In the genomic region with DNA sequence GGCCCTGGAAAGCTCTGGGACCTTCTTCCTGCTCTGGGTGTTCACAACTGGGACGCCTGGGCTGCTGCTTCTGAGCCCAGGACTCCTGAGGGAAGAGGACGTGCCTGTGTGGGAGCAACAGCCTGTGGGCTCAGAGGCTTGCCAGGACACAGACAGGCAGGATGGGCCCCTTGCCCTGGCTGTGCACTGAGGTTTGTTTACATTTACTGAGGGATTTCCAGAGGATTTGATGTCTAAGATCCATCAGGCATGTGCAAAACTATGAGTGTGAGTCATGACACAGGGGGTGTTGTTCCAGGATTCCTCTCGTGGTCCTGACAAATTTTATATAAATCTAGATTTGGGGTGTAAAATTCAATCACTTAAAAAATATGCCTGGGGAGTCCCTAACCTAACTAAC, we compare ENCODE assay signal across 16 cellular contexts. TPM values are rescaled to one million over a fixed set of nuclear protein-coding genes. Genes with fewer than 3 reads are reported as not detected.
DNase-seq lines count a peak whose midpoint lies in the region; ATAC-seq and TF ChIP-seq lines count a peak whose summit lies in the region.
"Had no signal": no experiment of that assay in that cellular context is flagged by ENCODE, and none has a peak within 500 bp of the region (broad histone marks: within the 10 kb centered on the region; RNA-seq: fewer than 3 reads in every experiment).

No MANE protein-coding gene starts in this region.

- H3K4me2 ChIP-seq in PC-3 (ENCODE audit: low read length): 0 out of 2 replicates have a peak overlapping the region, but pooled peaks have one; percentile 9

- H3K4me3 Mint-ChIP-seq in effector memory CD8-positive, alpha-beta T cell: no peak overlapping the region
- H3K4me3 Mint-ChIP-seq: activated B cell treated with CpG ODN at 0.5 μM for 24 hours; central memory CD8-positive, alpha-beta T cell; mesothelial cell of epicardium had no signal

- H4K20me1 ChIP-seq in PC-3 (ENCODE audit: low read length): no peaks in the 10 kb centered on the region

- intact Hi-C loops in PC-3 (cut with micrococcal nuclease): no loop called here

- TF ChIP-seq CTCF in PC-3 (conservative IDR thresholded peaks at IDR 0.05; ENCODE audit: low read depth, low read length): no peak

- no peaks in the 10 kb centered on the region for H3K9me2 ChIP-seq in PC-3 (replicated peaks; ENCODE audit: low read length)

- H3K4me1 Mint-ChIP-seq in effector memory CD8-positive, alpha-beta T cell (ENCODE audit: low read depth in 2 of 2): peaks cover 3 to 12% of the 10 kb centered on the region in 2 donors

- no peaks in the 10 kb centered on the region for H3F3A ChIP-seq in PC-3 (ENCODE audit: low read length, unreplicated experiment)

- CTCF ChIA-PET in PC-3 (lab: Charles Lee): no interaction called here

- no peaks in the 10 kb centered on the region for H3K79me2 ChIP-seq in PC-3 (ENCODE audit: low read length)

- DNase-seq in AG08396 (ENCODE audit: low spot score) (peak; percentile 30), PC-3 (peak; percentile 38)
- DNase-seq in effector memory CD8-positive, alpha-beta T cell: no peak
- no peak for DNase-seq in activated naive CD4-positive, alpha-beta T cell treated with Interleukin-2 at 50 U/mL for 16 hours
- DNase-seq in stimulated activated naive CD8-positive, alpha-beta T cell treated with anti-CD3 and anti-CD28 coated beads, Interleukin-15, Interleukin-2, amounts not matched to agents 100 U/mL and 50 U/mL, for 24 hours: no peak
- DNase-seq in activated effector memory CD4-positive, alpha-beta T cell treated with Interleukin-2 at 50 U/mL for 16 hours: no peak
- DNase-seq: activated B cell treated with CpG ODN at 0.5 μM for 24 hours; activated naive CD4-positive, alpha-beta T cell treated with anti-CD3 and anti-CD28 coated beads, Interleukin-2, amount 50 U/mL, for 16 hours; NCI-H2171; small intestine; SW 1271 had no signal

- H3K27ac ChIP-seq in PC-3 (ENCODE audit: low read length) (no peak overlapping the region), mesodermal cell (ENCODE audit: low read depth, low read length, severe bottlenecking) (peak overlapping the region; percentile 31)
- H3K27ac ChIP-seq: epithelial cell of prostate had no signal

- H3K36me3 Mint-ChIP-seq in effector memory CD8-positive, alpha-beta T cell (ENCODE audit: insufficient read depth): peaks cover 7% of the 10 kb centered on the region
- H3K36me3 Mint-ChIP-seq: mesothelial cell of epicardium had no signal

- H3K9me3 ChIP-seq in PC-3 (ENCODE audit: low read length) (no peaks in the 10 kb centered on the region), mesodermal cell (ENCODE audit: control insufficient read depth, low read length) (no peaks in the 10 kb centered on the region)

- H3K36me3 ChIP-seq in PC-3 (ENCODE audit: low read depth, low read length) (no peaks in the 10 kb centered on the region), mesodermal cell (ENCODE audit: control insufficient read depth, insufficient read depth, low read length) (no peaks in the 10 kb centered on the region)

- BruUV-seq in PC-3 (replicated peaks; lab: Mats Ljungman, UMichigan): no TSS peak

- POLR2A ChIA-PET in PC-3 (lab: Charles Lee; ENCODE audit: unreplicated experiment): no interaction called here

- 75 to 76% methylated on average over 1 to 2 of the region's 3 CpGs for WGBS in mesodermal cell (ENCODE audit: insufficient coverage in 2 of 2), 2 experiments

- H3K27ac Mint-ChIP-seq in effector memory CD8-positive, alpha-beta T cell: no peak overlapping the region
- H3K27ac Mint-ChIP-seq: activated B cell treated with CpG ODN at 0.5 μM for 24 hours had no signal

- H3K4me3 ChIP-seq in PC-3 (ENCODE audit: low read length) (no peak overlapping the region), mesodermal cell (ENCODE audit: extremely low read depth, insufficient read depth, low read length, poor library complexity, severe bottlenecking) (no peak overlapping the region)

- peak; percentile 63; the same call in 1 of the 2 replicates for ATAC-seq in PC-3
- peak; percentile 57 for ATAC-seq in esophagus mucosa
- no peak for ATAC-seq in effector memory CD8-positive, alpha-beta T cell (replicated peaks)
- ATAC-seq in stimulated activated naive CD8-positive, alpha-beta T cell treated with anti-CD3 and anti-CD28 coated beads, Interleukin-15, Interleukin-2, amounts not matched to agents 100 U/mL and 50 U/mL, for 24 hours: no peak

- no peaks in the 10 kb centered on the region for H3K27me3 ChIP-seq in PC-3 (ENCODE audit: low read length)

- H3K27me3 Mint-ChIP-seq in effector memory CD8-positive, alpha-beta T cell: peaks cover 0 to 11% of the 10 kb centered on the region in 2 donors
- H3K27me3 Mint-ChIP-seq: activated B cell treated with CpG ODN at 0.5 μM for 24 hours; central memory CD8-positive, alpha-beta T cell had no signal

- H3K9ac ChIP-seq in PC-3 (ENCODE audit: low read length): no peak overlapping the region

- no peak overlapping the region for H2AFZ ChIP-seq in PC-3 (ENCODE audit: low read length)

- H3K9me3 Mint-ChIP-seq in effector memory CD8-positive, alpha-beta T cell: no peaks in the 10 kb centered on the region
- H3K9me3 Mint-ChIP-seq: activated B cell treated with CpG ODN at 0.5 μM for 24 hours; central memory CD8-positive, alpha-beta T cell; mesothelial cell of epicardium had no signal

- H3K4me1 ChIP-seq in PC-3 (ENCODE audit: insufficient read depth, low read length) (peaks cover 20% of the 10 kb centered on the region), mesodermal cell (ENCODE audit: control insufficient read depth, insufficient read depth, low read length, poor library complexity, severe bottlenecking) (peaks cover 10% of the 10 kb centered on the region)

RNA-seq across cellular contexts. Expression of a gene that starts 10.6 kb away (rescaled TPM):
- total RNA-seq in PC-3 (2014; rRNA removed) (not detected in 2 replicates), esophagus mucosa (not detected)
- not detected for polyA plus RNA-seq in mesodermal cell (2013, experiment 1 of 2)
- not detected for polyA plus RNA-seq in mesodermal cell (2013, experiment 2 of 2)
- total RNA-seq: mesothelial cell of epicardium had no signal

RNA-seq across cellular contexts. Expression of a gene that starts 46.3 kb away (rescaled TPM):
- total RNA-seq in PC-3 (2014; rRNA removed) (not detected in 2 replicates), esophagus mucosa (0.28 TPM)
- polyA plus RNA-seq in mesodermal cell (2013, experiment 1 of 2): not detected
- not detected for polyA plus RNA-seq in mesodermal cell (2013, experiment 2 of 2)
- total RNA-seq: activated B cell treated with CpG ODN at 0.5 μM for 24 hours, mesothelial cell of epicardium had no signal

RNA-seq across cellular contexts. Expression of a gene that starts 55.0 kb away (rescaled TPM):
- total RNA-seq in PC-3 (2014; rRNA removed) (8.3 and 14.2 TPM in 2 replicates), esophagus mucosa (7.0 TPM)
- 24.4 TPM for polyA plus RNA-seq in mesodermal cell (2013, experiment 1 of 2)
- 29.7 TPM for polyA plus RNA-seq in mesodermal cell (2013, experiment 2 of 2)

Comparison
In these comparisons a context has a peak if more than half of its experiments do, and no peak if none do; other contexts are left out.
1. DNase-seq: peak in AG08396 (single experiment) and PC-3 (single experiment); none in effector memory CD8-positive, alpha-beta T cell (0 of 3), activated naive CD4-positive, alpha-beta T cell treated with Interleukin-2 at 50 U/mL for 16 hours (single experiment), stimulated activated naive CD8-positive, alpha-beta T cell treated with anti-CD3 and anti-CD28 coated beads, Interleukin-15, Interleukin-2, amounts not matched to agents 100 U/mL and 50 U/mL, for 24 hours (single experiment) and activated effector memory CD4-positive, alpha-beta T cell treated with Interleukin-2 at 50 U/mL for 16 hours (single experiment).
2. ATAC-seq: peak in PC-3 (single experiment) and esophagus mucosa (single experiment); none in effector memory CD8-positive, alpha-beta T cell (single experiment) and stimulated activated naive CD8-positive, alpha-beta T cell treated with anti-CD3 and anti-CD28 coated beads, Interleukin-15, Interleukin-2, amounts not matched to agents 100 U/mL and 50 U/mL, for 24 hours (single experiment).